Comparison of ENCODE assay signal across 12 cellular contexts in genomic region chr6:156731436-156731835, GRCh38. TPM values are rescaled to one million over a fixed set of nuclear protein-coding genes. Genes with fewer than 3 reads are reported as not detected.
A peak's percentile ranks its signal among the peaks of the same experiment; 100 is the strongest.
DNase-seq lines count a peak whose midpoint lies in the region; ATAC-seq and TF ChIP-seq lines count a peak whose summit lies in the region.
"Had no signal": no experiment of that assay in that cellular context is flagged by ENCODE, and none has a peak within 500 bp of the region (broad histone marks: within the 10 kb centered on the region; RNA-seq: fewer than 3 reads in every experiment).

No MANE protein-coding gene starts in this region.

- H3K27me3 ChIP-seq in fibroblast of lung (ENCODE audit: control insufficient read depth, insufficient read depth, low read length): no peaks in the 10 kb centered on the region

- H2AFZ ChIP-seq in fibroblast of lung (ENCODE audit: low read length): no peak overlapping the region

- H3K9ac ChIP-seq in fibroblast of lung (ENCODE audit: insufficient read depth, low read length): no peak overlapping the region

- H3K4me2 ChIP-seq in fibroblast of lung (ENCODE audit: extremely low read depth, insufficient read depth, low read length): peak overlapping the region; percentile 4

- H4K20me1 ChIP-seq in fibroblast of lung (ENCODE audit: control insufficient read depth, extremely low read depth, insufficient read depth, low read length): no peaks in the 10 kb centered on the region

- H3K9me3 ChIP-seq in fibroblast of lung (ENCODE audit: control insufficient read depth, insufficient read depth, low read depth, low read length): no peaks in the 10 kb centered on the region
- H3K9me3 ChIP-seq: Caco-2, thoracic aorta had no signal

- no peak for TF ChIP-seq CTCF in AG10803 (conservative IDR thresholded peaks at IDR 0.05; ENCODE audit: low read length)
- no peak for TF ChIP-seq CTCF in HFF-Myc (IDR thresholded peaks at IDR 0.05; ENCODE audit: low read depth, low read length, missing control alignments)
- no peak for TF ChIP-seq CTCF in fibroblast of lung (conservative IDR thresholded peaks at IDR 0.05 in 1 of 2, IDR thresholded peaks at IDR 0.05 in 1 of 2; ENCODE audit: low read depth in 1 of 2, low read length in 2 of 2)

- H3K79me2 ChIP-seq in fibroblast of lung (ENCODE audit: control insufficient read depth, insufficient read depth, low read length): no peaks in the 10 kb centered on the region

- H3K36me3 ChIP-seq in fibroblast of lung (ENCODE audit: control insufficient read depth, insufficient read depth, low read length): no peaks in the 10 kb centered on the region
- H3K36me3 ChIP-seq: thoracic aorta had no signal

- H3K27ac ChIP-seq in fibroblast of lung (ENCODE audit: insufficient read depth, low read length): no peak overlapping the region
- H3K27ac ChIP-seq: thoracic aorta had no signal

- DNase-seq in AG10803 (ENCODE audit: low read depth) (peak; percentile 39), HFF-Myc (ENCODE audit: extremely low read depth, low read depth) (peak; percentile 49), NCI-H69 (lab: John Stamatoyannopoulos, UW) (peak; percentile 99), fibroblast of lung (ENCODE audit: low read depth in 2 of 2) (peak; percentile 16 to 74), Kasumi-1 (lab: John Stamatoyannopoulos, UW) (no peak), C1 segment of cervical spinal cord (lab: John Stamatoyannopoulos, UW) (no peak), NCI-H510A treated with DMSO at 0.1 percent for 48 hours (lab: John Stamatoyannopoulos, UW) (no peak)
- DNase-seq: activated CD4-positive, alpha-beta T cell treated with anti-CD3 and anti-CD28 coated beads, Interleukin-2, amount 50 U/mL, for 48 hours; Caco-2; RPMI8226 had no signal

- H3K4me1 ChIP-seq in fibroblast of lung (ENCODE audit: control insufficient read depth, extremely low read depth, insufficient read depth, low read length): peaks cover 2% of the 10 kb centered on the region
- H3K4me1 ChIP-seq: Caco-2 had no signal

- no peak overlapping the region for H3K4me3 ChIP-seq in AG10803 (ENCODE audit: low read length)
- H3K4me3 ChIP-seq in HFF-Myc (replicated peaks; ENCODE audit: low read depth, low read length): no peak overlapping the region
- H3K4me3 ChIP-seq in fibroblast of lung (replicated peaks in 1 of 4; ENCODE audit: control extremely low read depth in 1 of 4, insufficient read depth in 1 of 4, low read depth in 3 of 4, low read length in 4 of 4): no peak overlapping the region
- H3K4me3 ChIP-seq: thoracic aorta had no signal

- ATAC-seq in GM21360 (IDR thresholded peaks at IDR 0.05; ENCODE audit: unreplicated experiment): no peak

RNA-seq across cellular contexts. Expression of gene ARID1B, which starts 45.7 kb away (rescaled TPM):
- 29.3 and 41.9 TPM in 2 replicates for total RNA-seq in fibroblast of lung
- polyA plus RNA-seq in fibroblast of lung: 15.4 and 18.6 TPM in 2 replicates
- polyA plus RNA-seq in fibroblast of lung (2012): 19.9 and 21.1 TPM in 2 replicates
- polyA minus RNA-seq in fibroblast of lung (ENCODE audit: low replicate concordance): 115 and 117 TPM in 2 replicates

Comparison
In these comparisons a context has a peak if more than half of its experiments do, and no peak if none do; other contexts are left out.
1. DNase-seq: peak in AG10803 (single experiment), HFF-Myc (single experiment), NCI-H69 (single experiment) and fibroblast of lung (2 of 2); none in Kasumi-1 (0 of 2), C1 segment of cervical spinal cord (0 of 14) and NCI-H510A treated with DMSO at 0.1 percent for 48 hours (single experiment).